Comparison of ENCODE assay signal across 1 cellular context in the genomic region with DNA sequence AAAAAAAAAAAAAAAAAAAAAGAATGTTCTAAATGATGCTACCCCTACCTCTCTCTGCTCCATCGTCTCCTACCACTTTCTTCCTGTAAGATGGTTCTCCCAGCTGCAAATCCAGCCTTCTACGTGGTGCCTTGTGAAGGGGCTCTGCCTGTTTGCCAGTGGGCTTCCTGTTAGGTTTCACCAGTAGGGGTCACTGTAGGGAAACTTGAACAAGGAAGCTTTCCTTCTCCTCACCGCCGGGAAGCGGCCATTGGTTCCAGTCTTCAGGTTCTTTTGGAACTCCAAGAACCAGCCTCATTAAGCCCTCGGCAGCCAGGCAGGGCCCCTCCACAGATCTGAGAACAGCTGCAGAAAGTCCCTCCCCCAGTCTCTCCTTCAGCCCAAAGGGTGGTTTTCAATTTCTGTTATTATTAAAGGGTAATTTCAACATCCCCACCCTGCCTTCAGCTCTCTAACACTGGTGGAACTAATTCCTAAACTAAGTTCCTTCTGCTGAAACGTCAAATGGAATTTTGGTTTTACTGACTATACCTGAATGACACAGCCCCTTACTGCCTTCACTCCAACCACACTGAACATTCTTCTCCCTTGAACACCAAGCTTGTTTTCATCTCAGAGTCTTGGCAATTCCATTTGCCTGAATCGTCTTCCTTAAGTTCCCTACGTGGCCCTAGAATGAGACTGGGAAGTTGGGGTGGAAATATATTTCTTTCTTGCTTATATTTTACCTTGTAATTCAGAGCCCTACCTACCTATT.
TF ChIP-seq lines count a peak whose summit lies in the region.

No MANE protein-coding gene starts in this region.

TF ChIP-seq in SK-N-SH treated with all-trans-retinoic acid at 6 μM for 48 hours, 23 proteins besides CTCF, POLR2A, EP300 and RAD21 (continued from another document):
- TF ChIP-seq POU6F1 (CRISPR knock-in tag; IDR thresholded peaks at IDR 0.05; ENCODE audit: borderline replicate concordance, low read depth) (no peak), ZNF565 (CRISPR knock-in tag; conservative IDR thresholded peaks at IDR 0.05; ENCODE audit: low read depth) (no peak), BACH2 (CRISPR knock-in tag; IDR thresholded peaks at IDR 0.05; ENCODE audit: borderline replicate concordance) (no peak), ZNF70 (CRISPR knock-in tag; IDR thresholded peaks at IDR 0.05) (no peak), RARB (CRISPR knock-in tag; IDR thresholded peaks at IDR 0.05) (no peak), ISL1 (CRISPR knock-in tag; IDR thresholded peaks at IDR 0.05) (no peak), PATZ1 (CRISPR knock-in tag; IDR thresholded peaks at IDR 0.05; ENCODE audit: borderline replicate concordance) (no peak), PPARA (CRISPR knock-in tag; IDR thresholded peaks at IDR 0.05; ENCODE audit: borderline replicate concordance) (no peak), GLIS3 (CRISPR knock-in tag; IDR thresholded peaks at IDR 0.05) (no peak), ARNTL (CRISPR knock-in tag; IDR thresholded peaks at IDR 0.05; ENCODE audit: borderline replicate concordance, low read depth) (no peak), ZFP30 (CRISPR knock-in tag; IDR thresholded peaks at IDR 0.05) (no peak), ZFP3 (CRISPR knock-in tag; IDR thresholded peaks at IDR 0.05) (no peak)
TF ChIP-seq in SK-N-SH treated with all-trans-retinoic acid at 6 μM for 48 hours: peak in this region for 0.
